ENCODE assay signal across 8 cellular contexts in the genomic region with DNA sequence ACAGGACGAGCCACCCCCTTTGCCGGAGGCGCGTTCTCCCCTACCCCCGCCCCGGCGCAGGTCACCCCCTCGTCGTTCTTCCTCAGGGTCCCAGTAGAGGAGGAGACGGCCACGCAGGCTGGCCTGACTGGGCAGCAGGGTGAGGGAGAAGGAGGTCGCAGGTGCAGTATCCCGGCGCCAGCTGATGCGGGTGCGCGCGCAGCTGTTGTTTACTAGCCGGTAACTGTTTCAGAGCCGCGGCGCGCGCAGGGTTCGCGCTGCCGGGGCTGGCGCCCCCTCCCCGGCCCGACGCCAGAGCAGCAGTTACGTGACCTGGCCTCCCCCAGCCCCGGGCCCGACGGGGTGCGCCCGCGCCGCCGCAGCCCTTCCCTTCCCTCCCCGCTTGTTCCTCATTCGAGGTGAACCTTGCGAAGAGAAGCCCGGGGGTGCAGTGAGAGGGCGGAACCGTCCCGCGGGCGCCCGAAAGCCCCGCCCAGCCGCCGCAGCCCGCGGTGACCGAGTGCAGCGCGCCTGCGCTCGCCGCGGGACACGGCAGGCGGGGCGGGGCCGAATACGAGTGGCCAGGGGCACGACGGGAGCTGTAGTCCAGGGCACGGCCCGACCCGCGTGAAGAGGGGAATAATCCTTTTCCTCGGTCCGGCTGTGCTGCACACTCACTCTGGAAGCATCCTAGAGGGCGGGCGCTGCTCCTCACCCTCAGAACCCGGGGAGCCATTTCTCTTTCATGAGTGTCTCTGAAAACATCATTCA. TPM values are rescaled to one million over a fixed set of nuclear protein-coding genes. Genes with fewer than 3 reads are reported as not detected.
DNase-seq lines count a peak whose midpoint lies in the region; ATAC-seq and TF ChIP-seq lines count a peak whose summit lies in the region.

A gene (minus strand): TSS at position 225 of the 750 bp plus-strand sequence. CDS start 1,101 bp downstream, outside the sequence.

- peak; percentile 95 for ATAC-seq in foreskin keratinocyte

- H2BK5ac ChIP-seq in H9 (ENCODE audit: insufficient read length, low read length) (no peak within 1 kb of the TSS), neuronal stem cell (ENCODE audit: low read length) (peak within 1 kb of the TSS; percentile 90)

- peaks cover 22 to 25% (median 25%) of the 10 kb centered on the region in 3 experiments for H3K36me3 Mint-ChIP-seq in H9 (ENCODE audit: insufficient read depth in 1 of 3, low read depth in 3 of 3)

- H3K23ac ChIP-seq in H9 (ENCODE audit: insufficient read length, low read depth, low read length) (no peak within 1 kb of the TSS), neuronal stem cell (ENCODE audit: low read depth, low read length, poor library complexity) (peak within 1 kb of the TSS; percentile 95)

- peak within 1 kb of the TSS in 2 of 3 experiments; percentile 63 to 93; a peak in 2 of 7 replicates for H3K27ac Mint-ChIP-seq in H9

- H3K9ac ChIP-seq in H9 (ENCODE audit: extremely low read depth, insufficient read length, low read length) (peak within 1 kb of the TSS; percentile 44), neuronal stem cell (ENCODE audit: low read depth, low read length, poor library complexity) (peak within 1 kb of the TSS; percentile 94), subcutaneous abdominal adipose tissue (ENCODE audit: low read length in 5 of 5) (peak within 1 kb of the TSS; percentile 77 to 91 (median 90))

- H3K56ac ChIP-seq in H9 (ENCODE audit: insufficient read length, low read depth, low read length) = no peak within 1 kb of the TSS

- in situ Hi-C loops in G401 (cut with HindIII; ENCODE audit: low sequenced_read_pairs) = no loop called here

- H2BK20ac ChIP-seq in H9 (ENCODE audit: low read depth, low read length, poor library complexity, severe bottlenecking) = no peak within 1 kb of the TSS

- H3K79me2 ChIP-seq in H9 (ENCODE audit: insufficient read depth, low read length) = peaks cover 7% of the 10 kb centered on the region; the same call in 1 of the 2 replicates

- TF ChIP-seq CTCF in H9 (conservative IDR thresholded peaks at IDR 0.05) (no peak), foreskin keratinocyte (conservative IDR thresholded peaks at IDR 0.05) (no peak)

- H3K4ac ChIP-seq in H9 (ENCODE audit: low read depth, low read length) = no peak within 1 kb of the TSS
- H3K4ac ChIP-seq in neuronal stem cell (ENCODE audit: low read length) = no peak within 1 kb of the TSS

- H4K5ac ChIP-seq in H9 (ENCODE audit: insufficient read length, low read depth, low read length) = no peak within 1 kb of the TSS

- peaks cover 5% of the 10 kb centered on the region; the same call in 1 of the 2 replicates for H3K27me3 Mint-ChIP-seq in H9 (ENCODE audit: low read depth)

- H3K4me1 Mint-ChIP-seq in H9 = peaks cover 10 to 15% of the 10 kb centered on the region in 2 experiments

- no peak within 1 kb of the TSS for H2BK12ac ChIP-seq in H9 (ENCODE audit: insufficient read length, low read depth, low read length)
- peak within 1 kb of the TSS; percentile 41 for H2BK12ac ChIP-seq in neuronal stem cell (ENCODE audit: low read length)

- H2BK120ac ChIP-seq in H9 (ENCODE audit: low read depth, low read length, poor library complexity, severe bottlenecking) (no peak within 1 kb of the TSS), neuronal stem cell (ENCODE audit: low read depth, low read length) (no peak within 1 kb of the TSS)

- H3K18ac ChIP-seq in H9 (ENCODE audit: insufficient read length, low read depth, low read length) (peak within 1 kb of the TSS; percentile 64), neuronal stem cell (ENCODE audit: low read length) (peak within 1 kb of the TSS; percentile 96)

- 0 out of 2 replicates have a peak within 1 kb of the TSS, but pooled peaks have one; percentile 42 for H3K14ac ChIP-seq in H9 (ENCODE audit: insufficient read depth, low read length)
- H3K14ac ChIP-seq in neuronal stem cell (ENCODE audit: low read length) = peak within 1 kb of the TSS; percentile 97

- H4K20me1 ChIP-seq in H9 (ENCODE audit: control insufficient read depth, insufficient read depth, insufficient read length) = no peaks in the 10 kb centered on the region

- no CpG with 5 or more reads among the region's 78 CpGs for WGBS in H9 (ENCODE audit: extremely low coverage, insufficient read length, low lambda C conversion rate)
- no CpG with 5 or more reads among the region's 78 CpGs for WGBS in neuronal stem cell (ENCODE audit: extremely low coverage in 2 of 2, insufficient read length in 2 of 2, insufficient replicate concordance in 1 of 2), 2 donors

- H2AFZ ChIP-seq in H9 (ENCODE audit: low read length) (no peak within 1 kb of the TSS), neuronal stem cell (ENCODE audit: low read length) (peak within 1 kb of the TSS; percentile 93)

- DNase-seq in G401 (ENCODE audit: low spot score) = peak; percentile 90
- DNase-seq in H9 = peak; percentile 88
- DNase-seq in MG63 = peak; percentile 93
- DNase-seq in SJSA1 (ENCODE audit: low read depth in 1 of 2, low spot score in 2 of 2) = peak; percentile 88 to 93
- peak; percentile 68 to 90 (median 82) for DNase-seq in activated naive CD4-positive, alpha-beta T cell (lab: John Stamatoyannopoulos, UW)
- peak; percentile 63 to 88 for DNase-seq in foreskin keratinocyte
- DNase-seq in neuronal stem cell (ENCODE audit: low spot score) = peak; percentile 89

- H4K91ac ChIP-seq in H9 (ENCODE audit: insufficient read length, low read depth, low read length) (no peak within 1 kb of the TSS), neuronal stem cell (ENCODE audit: low read depth, low read length, poor library complexity) (no peak within 1 kb of the TSS)

- H3K27me3 ChIP-seq in H9 (ENCODE audit: insufficient read depth, low read length) (no peaks in the 10 kb centered on the region), MG63 (no peaks in the 10 kb centered on the region), SJSA1 (replicated peaks) (no peaks in the 10 kb centered on the region), foreskin keratinocyte (no peaks in the 10 kb centered on the region), neuronal stem cell (ENCODE audit: control insufficient read depth in 3 of 3, insufficient read depth in 3 of 3, low read depth in 1 of 3, low read length in 3 of 3) (no peaks in the 10 kb centered on the region), subcutaneous abdominal adipose tissue (ENCODE audit: control insufficient read depth in 5 of 5, insufficient read depth in 4 of 5, low read length in 5 of 5) (no peaks in the 10 kb centered on the region)

- H3K23me2 ChIP-seq in H9 (ENCODE audit: insufficient read length, low read depth, low read length, poor library complexity, severe bottlenecking) = peaks cover 7% of the 10 kb centered on the region

- H3K9me3 ChIP-seq in H9 (ENCODE audit: control insufficient read depth, low read depth, low read length) = no peaks in the 10 kb centered on the region
- no peaks in the 10 kb centered on the region for H3K9me3 ChIP-seq in MG63
- H3K9me3 ChIP-seq in SJSA1 (replicated peaks) = no peaks in the 10 kb centered on the region
- peaks cover 3 to 5% of the 10 kb centered on the region in 2 donors for H3K9me3 ChIP-seq in neuronal stem cell (replicated peaks in 1 of 2; ENCODE audit: control insufficient read depth in 2 of 2, insufficient read depth in 1 of 2, low read depth in 1 of 2, low read length in 2 of 2)
- no peaks in the 10 kb centered on the region for H3K9me3 ChIP-seq in subcutaneous abdominal adipose tissue (ENCODE audit: control insufficient read depth in 5 of 5, low read length in 5 of 5)

- no peak within 1 kb of the TSS for H2AK5ac ChIP-seq in H9 (ENCODE audit: insufficient read length, low read length)
- H2AK5ac ChIP-seq in neuronal stem cell (ENCODE audit: low read depth, low read length) = peak within 1 kb of the TSS; percentile 53

- H3T11ph ChIP-seq in H9 (ENCODE audit: low read length) = no peak within 1 kb of the TSS

- H3K79me1 ChIP-seq in H9 (ENCODE audit: insufficient read depth, low read depth, low read length, poor library complexity, severe bottlenecking) = peaks cover 3% of the 10 kb centered on the region
- peaks cover 3% of the 10 kb centered on the region for H3K79me1 ChIP-seq in neuronal stem cell (ENCODE audit: low read depth, low read length)

- H4K8ac ChIP-seq in H9 (replicated peaks; ENCODE audit: insufficient read length, low read depth, low read length) (no peak within 1 kb of the TSS), neuronal stem cell (ENCODE audit: low read depth, low read length) (peak within 1 kb of the TSS; percentile 65)

- H3K4me3 ChIP-seq in MG63 (peak within 1 kb of the TSS; percentile 64), SJSA1 (peak within 1 kb of the TSS; percentile 94), neuronal stem cell (ENCODE audit: low read length in 2 of 2) (peak within 1 kb of the TSS; percentile 72 to 97), subcutaneous abdominal adipose tissue (ENCODE audit: low read depth in 1 of 5, low read length in 5 of 5) (peak within 1 kb of the TSS; percentile 78 to 95 (median 91))

- peaks cover 28% of the 10 kb centered on the region for H3K36me3 ChIP-seq in MG63
- H3K36me3 ChIP-seq in SJSA1 = peaks cover 27% of the 10 kb centered on the region
- peaks cover 0 to 34% of the 10 kb centered on the region in 2 donors for H3K36me3 ChIP-seq in neuronal stem cell (replicated peaks in 1 of 2; ENCODE audit: control insufficient read depth in 2 of 2, insufficient read depth in 2 of 2, low read length in 2 of 2)
- H3K36me3 ChIP-seq in subcutaneous abdominal adipose tissue (ENCODE audit: control insufficient read depth in 5 of 5, insufficient read depth in 5 of 5, low read length in 5 of 5) = peaks cover 0 to 4% (median 0%) of the 10 kb centered on the region in 5 donors

- peak within 1 kb of the TSS; percentile 81 to 96 for H3K4me3 Mint-ChIP-seq in H9

- H3K9me3 Mint-ChIP-seq in H9 = no peaks in the 10 kb centered on the region

- H3K27ac ChIP-seq in H9 (ENCODE audit: insufficient read length, low read depth, low read length) (no peak within 1 kb of the TSS), SJSA1 (peak within 1 kb of the TSS; percentile 45; the same call in 1 of the 2 replicates), foreskin keratinocyte (peak within 1 kb of the TSS; percentile 44), neuronal stem cell (replicated peaks; ENCODE audit: low read length) (peak within 1 kb of the TSS; percentile 86), subcutaneous abdominal adipose tissue (ENCODE audit: low read depth, low read length) (peak within 1 kb of the TSS; percentile 80)

- H2BK15ac ChIP-seq in H9 (ENCODE audit: low read depth, low read length) (no peak within 1 kb of the TSS), neuronal stem cell (ENCODE audit: low read length) (peak within 1 kb of the TSS; percentile 92)

- H3K4me2 ChIP-seq in H9 (ENCODE audit: insufficient read depth, insufficient read length, low read length) (peak within 1 kb of the TSS; percentile 76), neuronal stem cell (ENCODE audit: insufficient read depth, low read length, poor library complexity, severe bottlenecking) (peak within 1 kb of the TSS; percentile 77)

- H3K4me1 ChIP-seq in H9 (ENCODE audit: insufficient read depth, low read length) (peaks cover 2% of the 10 kb centered on the region; the same call in 1 of the 2 replicates), SJSA1 (replicated peaks) (no peaks in the 10 kb centered on the region; the same call in none of the 2 replicates), foreskin keratinocyte (peaks cover 4% of the 10 kb centered on the region), neuronal stem cell (ENCODE audit: control insufficient read depth in 2 of 2, insufficient read depth in 1 of 2, low read depth in 1 of 2, low read length in 2 of 2) (peaks cover 4 to 8% of the 10 kb centered on the region in 2 donors), subcutaneous abdominal adipose tissue (ENCODE audit: control insufficient read depth in 5 of 5, insufficient read depth in 5 of 5, low read length in 5 of 5) (peaks cover 2 to 48% (median 43%) of the 10 kb centered on the region in 5 donors)

RNA-seq across cellular contexts. Expression of the gene that starts here (rescaled TPM):
- total RNA-seq in G401 (2014; rRNA removed; shearing (Covaris generic)) = 2.8 and 3.4 TPM in 2 replicates
- total RNA-seq in H9 (2021) (8.4 and 11.1 TPM in 2 replicates), foreskin keratinocyte (6.4 and 6.9 TPM in 2 replicates)
- 1.1 and 1.6 TPM in 2 replicates for total RNA-seq in MG63 (2014; rRNA removed; shearing (Covaris generic); ENCODE audit: low replicate concordance)
- 1.8 and 2.4 TPM in 2 replicates for total RNA-seq in SJSA1 (2014; rRNA removed; shearing (Covaris generic))
- polyA plus RNA-seq in foreskin keratinocyte = 1.0 TPM in 2 replicates
- polyA plus RNA-seq in neuronal stem cell (2013, experiment 1 of 2) = 9.4 TPM
- polyA plus RNA-seq in neuronal stem cell (2013, experiment 2 of 2) = 10.4 TPM

Comparison
In these comparisons a context has a peak if more than half of its experiments do, and no peak if none do; other contexts are left out.
1. H3K9ac ChIP-seq: peak in every context shown above with its lines; median percentile 94 in neuronal stem cell; 90 in subcutaneous abdominal adipose tissue; 44 in H9.